14 cellular contexts compared by ENCODE assay signal in the genomic region with DNA sequence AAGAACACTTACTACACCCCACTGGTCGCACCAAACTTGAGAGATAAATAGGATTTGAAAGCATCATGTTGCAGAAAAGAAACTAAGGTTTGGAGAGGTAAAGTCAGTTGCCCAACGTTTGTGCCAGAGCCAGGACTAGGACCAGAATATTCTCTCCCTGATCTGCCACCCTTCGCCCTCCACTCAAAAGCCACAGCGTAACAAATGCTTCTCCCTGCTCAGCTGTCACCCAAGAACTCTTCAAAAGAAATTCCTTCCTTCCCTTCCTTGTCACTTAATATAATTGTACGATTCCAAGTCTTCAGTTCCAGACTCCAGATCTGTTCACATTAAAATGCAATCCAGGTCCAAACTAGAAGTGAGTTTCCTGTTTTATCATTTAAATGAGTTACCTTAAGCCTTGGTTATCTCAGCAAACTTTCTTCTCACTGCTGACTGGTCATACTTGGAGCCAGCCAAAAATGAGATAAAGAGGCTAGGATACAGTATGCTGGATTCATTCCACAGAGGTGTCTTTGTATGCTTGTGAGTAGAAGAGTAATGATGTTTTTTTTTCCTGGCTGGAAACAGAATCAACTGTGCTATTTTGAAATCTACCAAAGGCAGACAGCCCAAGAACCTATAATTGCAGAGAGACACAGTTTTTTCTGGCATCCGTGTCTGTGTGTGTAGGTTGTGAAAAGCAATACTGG. TPM values are rescaled to one million over a fixed set of nuclear protein-coding genes. Genes with fewer than 3 reads are reported as not detected.
DNase-seq lines count a peak whose midpoint lies in the region; ATAC-seq and TF ChIP-seq lines count a peak whose summit lies in the region.
"Had no signal": no experiment of that assay in that cellular context is flagged by ENCODE, and none has a peak within 500 bp of the region (broad histone marks: within the 10 kb centered on the region; RNA-seq: fewer than 3 reads in every experiment).

No MANE protein-coding gene starts in this region.

- H3K36me3 Mint-ChIP-seq in MCF 10A (ENCODE audit: insufficient read depth, unreplicated experiment), result no peaks in the 10 kb centered on the region
- H3K36me3 Mint-ChIP-seq in neural crest cell (ENCODE audit: low read depth), result peaks cover 6% of the 10 kb centered on the region
- H3K36me3 Mint-ChIP-seq: naive B cell had no signal

- intact Hi-C loops in mammary epithelial cell (cut with micrococcal nuclease), result no loop called here
- intact Hi-C loops in MCF 10A (cut with micrococcal nuclease), result no loop called here

- no peaks in the 10 kb centered on the region for H3K27me3 ChIP-seq in mammary epithelial cell (ENCODE audit: insufficient read depth, low read length)
- no peaks in the 10 kb centered on the region for H3K27me3 ChIP-seq in cardiac muscle cell

- POLR2A ChIA-PET in MCF 10A (lab: Yijun Ruan, JAX), result interaction anchor here (3.1 kb wide), 1 partner anchor 13 kb away, joined by 17 read pairs; the partner anchor contains the start of gene PPFIBP1

- H3K9me3 Mint-ChIP-seq in MCF 10A (ENCODE audit: unreplicated experiment), result peaks cover 8% of the 10 kb centered on the region
- H3K9me3 Mint-ChIP-seq in neural crest cell, result peaks cover 2% of the 10 kb centered on the region

- H3K4me3 Mint-ChIP-seq in MCF 10A (ENCODE audit: unreplicated experiment) (no peak overlapping the region), neural crest cell (no peak overlapping the region)
- H3K4me3 Mint-ChIP-seq: naive B cell had no signal

- H3K36me3 ChIP-seq in mammary epithelial cell (ENCODE audit: insufficient read depth, low read length) (no peaks in the 10 kb centered on the region), cardiac muscle cell (no peaks in the 10 kb centered on the region)

- no peak overlapping the region for H3K27ac Mint-ChIP-seq in MCF 10A (ENCODE audit: low read depth, unreplicated experiment)
- peak overlapping the region; percentile 4 for H3K27ac Mint-ChIP-seq in neural crest cell (ENCODE audit: unreplicated experiment)

- H4K20me1 ChIP-seq in mammary epithelial cell (ENCODE audit: insufficient read depth, low read length), result no peaks in the 10 kb centered on the region

- no peak overlapping the region for H3K9ac ChIP-seq in mammary epithelial cell (ENCODE audit: insufficient read depth, low read length)

- TF ChIP-seq CTCF in mammary epithelial cell (conservative IDR thresholded peaks at IDR 0.05 in 1 of 2, IDR thresholded peaks at IDR 0.05 in 1 of 2; ENCODE audit: extremely low read depth in 1 of 2, insufficient read depth in 1 of 2, low read depth in 1 of 2, low read length in 2 of 2), result no peak
- TF ChIP-seq CTCF in MCF 10A (IDR thresholded peaks at IDR 0.05; ENCODE audit: unreplicated experiment), result no peak
- TF ChIP-seq CTCF in cardiac muscle cell (IDR thresholded peaks at IDR 0.05; ENCODE audit: low read depth, low read length), result no peak
- TF ChIP-seq CTCF in neural crest cell (conservative IDR thresholded peaks at IDR 0.05), result no peak

- no peak overlapping the region for H3K4me2 ChIP-seq in mammary epithelial cell (ENCODE audit: insufficient read depth, low read depth, low read length)

- CTCF ChIA-PET in mammary epithelial cell (lab: Charles Lee; ENCODE audit: low non-redundant PET), result no interaction called here
- CTCF ChIA-PET in MCF 10A (lab: Yijun Ruan, JAX), result no interaction called here

- DNase-seq in mammary epithelial cell (no peak), MCF 10A (ENCODE audit: unreplicated experiment) (no peak), cardiac muscle cell (ENCODE audit: low read depth in 1 of 2, low spot score in 1 of 2) (peak in 1 of 2 donors; percentile 81), neural crest cell (ENCODE audit: low read depth, low spot score) (no peak), erythroblast (lab: John Stamatoyannopoulos, UW) (no peak), CD1c-positive myeloid dendritic cell (ENCODE audit: extremely low spot score) (no peak)
- no peak for DNase-seq in activated CD4-positive, alpha-beta T cell treated with anti-CD3 and anti-CD28 coated beads for 48 hours
- DNase-seq: activated CD4-positive, alpha-beta T cell treated with anti-CD3 and anti-CD28 coated beads for 1 hour; activated T-cell treated with anti-CD3 and anti-CD28 coated beads, Interleukin-2, amount 50 U/mL, for 1 hour; naive B cell; NCI-H1436 treated with DMSO at 0.1 percent for 48 hours; NCI-H69; stimulated activated naive CD4-positive, alpha-beta T cell treated with Interleukin-2 at 50 U/mL for 16 hours had no signal

- no peak overlapping the region for H3K27ac ChIP-seq in mammary epithelial cell (ENCODE audit: insufficient read depth, low read depth, low read length)
- peak overlapping the region; percentile 86 for H3K27ac ChIP-seq in cardiac muscle cell

- in situ Hi-C loops in mammary epithelial cell (cut with MboI; ENCODE audit: low sequenced_read_pairs in 2 of 2), result no loop called here

- H3K4me1 ChIP-seq in mammary epithelial cell (ENCODE audit: insufficient read depth, low read length) (peaks cover 5% of the 10 kb centered on the region), cardiac muscle cell (ENCODE audit: low read depth) (peaks cover 13% of the 10 kb centered on the region)

- no peaks in the 10 kb centered on the region for H3K9me3 ChIP-seq in mammary epithelial cell (replicated peaks; ENCODE audit: insufficient read depth, low read length)
- H3K9me3 ChIP-seq in cardiac muscle cell (ENCODE audit: low read depth), result no peaks in the 10 kb centered on the region

- H3K4me3 ChIP-seq in mammary epithelial cell (replicated peaks in 1 of 3; ENCODE audit: insufficient read depth in 1 of 3, low read depth in 2 of 3, low read length in 3 of 3) (no peak overlapping the region), cardiac muscle cell (no peak overlapping the region)

- BruUV-seq in mammary epithelial cell (replicated peaks; lab: Mats Ljungman, UMichigan) (no TSS peak), MCF 10A (replicated peaks; lab: Mats Ljungman, UMichigan) (no TSS peak)

- TF ChIP-seq POLR2A in erythroblast (IDR thresholded peaks at IDR 0.05; ENCODE audit: low read length), result no peak

- peak overlapping the region; percentile 31 for H2AFZ ChIP-seq in mammary epithelial cell (ENCODE audit: low read depth, low read length)

- no peaks in the 10 kb centered on the region for H3K4me1 Mint-ChIP-seq in MCF 10A (ENCODE audit: insufficient read depth, unreplicated experiment)
- H3K4me1 Mint-ChIP-seq in neural crest cell, result peaks cover 30% of the 10 kb centered on the region

- ATAC-seq in GM19035 (IDR thresholded peaks at IDR 0.05; ENCODE audit: unreplicated experiment), result no peak

- H3K27me3 Mint-ChIP-seq in MCF 10A (ENCODE audit: insufficient read depth, unreplicated experiment) (no peaks in the 10 kb centered on the region), neural crest cell (ENCODE audit: low read depth) (no peaks in the 10 kb centered on the region)
- H3K27me3 Mint-ChIP-seq: naive B cell had no signal

- WGBS in mammary epithelial cell (ENCODE audit: low coverage, missing lambda C conversion rate), result 58% methylated on average over 6 of the region's 6 CpGs

- H3K79me2 ChIP-seq in mammary epithelial cell (ENCODE audit: insufficient read depth, low read length), result no peaks in the 10 kb centered on the region

- dilution Hi-C loops in mammary epithelial cell (cut with HindIII; ENCODE audit: low sequenced_read_pairs), result no loop called here

RNA-seq across cellular contexts. Expression of gene PPFIBP1, which starts 12.8 kb away (rescaled TPM):
- total RNA-seq in mammary epithelial cell (100 to 1,000 TPM; 114 to 136 TPM), MCF 10A (2022) (82.6 and 87.7 TPM in 2 replicates), cardiac muscle cell (15.6 and 30.9 TPM in 2 replicates), neural crest cell (47.5 and 49.2 TPM in 2 replicates)
- polyA plus RNA-seq in mammary epithelial cell (41.2 TPM), cardiac muscle cell (23.5 and 34.8 TPM in 2 replicates)
- 266 TPM for polyA minus RNA-seq in mammary epithelial cell
